Comparison of ENCODE assay signal across 11 cellular contexts in genomic region chr9:98992885-98993569, GRCh38. TPM values are rescaled to one million over a fixed set of nuclear protein-coding genes. Genes with fewer than 3 reads are reported as not detected.
DNase-seq lines count a peak whose midpoint lies in the region; ATAC-seq and TF ChIP-seq lines count a peak whose summit lies in the region.
"Had no signal": no experiment of that assay in that cellular context is flagged by ENCODE, and none has a peak within 500 bp of the region (broad histone marks: within the 10 kb centered on the region; RNA-seq: fewer than 3 reads in every experiment).

No MANE protein-coding gene starts in this region.

- H3K4me1 Mint-ChIP-seq in natural killer cell: peaks cover 1 to 12% of the 10 kb centered on the region in 2 donors

- H3K36me3 Mint-ChIP-seq in natural killer cell: no peaks in the 10 kb centered on the region

- H3K9me3 ChIP-seq in BLaER1 treated with 17β-estradiol and CSF1 and Interleukin-3, amounts not matched to agents 10 nM and 100 nM (replicated peaks in 1 of 11): peaks cover 0 to 25% (median 14%) of the 10 kb centered on the region in 11 experiments; a peak in 18 of 22 replicates
- H3K9me3 ChIP-seq in esophagus muscularis mucosa: no peaks in the 10 kb centered on the region
- H3K9me3 ChIP-seq in psoas muscle: no peaks in the 10 kb centered on the region
- H3K9me3 ChIP-seq: thoracic aorta had no signal

- H3K27ac Mint-ChIP-seq in natural killer cell: no peak overlapping the region

- H3K4me3 ChIP-seq in BLaER1 treated with 17β-estradiol and CSF1 and Interleukin-3, amounts not matched to agents 10 nM and 100 nM: peak overlapping the region in 3 of 10 experiments; percentile 6 to 25 (median 24); a peak in 3 of 20 replicates
- H3K4me3 ChIP-seq in esophagus muscularis mucosa (no peak overlapping the region), psoas muscle (no peak overlapping the region)
- H3K4me3 ChIP-seq: thoracic aorta had no signal

- no peaks in the 10 kb centered on the region for H3K36me3 ChIP-seq in BLaER1 treated with 17β-estradiol and CSF1 and Interleukin-3, amounts not matched to agents 10 nM and 100 nM
- H3K36me3 ChIP-seq in esophagus muscularis mucosa (peaks cover 0 to 50% (median 14%) of the 10 kb centered on the region in 4 donors), psoas muscle (ENCODE audit: insufficient read depth in 1 of 2, low read depth in 1 of 2) (no peaks in the 10 kb centered on the region)
- H3K36me3 ChIP-seq: thoracic aorta had no signal

- WGBS in esophagus muscularis mucosa: 76% methylated on average over 6 of the region's 6 CpGs
- 43 to 63% (median 49%) methylated on average over 6 of the region's 6 CpGs for WGBS in psoas muscle, 3 donors

- TF ChIP-seq POLR2A in esophagus muscularis mucosa (IDR thresholded peaks at IDR 0.05; ENCODE audit: low read depth): no peak

- intact Hi-C loops in esophagus muscularis mucosa (cut with DNase I) (no loop called here), natural killer cell (cut with micrococcal nuclease) (no loop called here), psoas muscle (cut with DNase I) (no loop called here)

- H4K20me1 ChIP-seq in BLaER1 treated with 17β-estradiol and CSF1 and Interleukin-3, amounts not matched to agents 10 nM and 100 nM: peaks cover 0 to 37% (median 6%) of the 10 kb centered on the region in 11 experiments; a peak in 9 of 22 replicates

- DNase-seq in esophagus muscularis mucosa (ENCODE audit: extremely low spot score) (no peak), natural killer cell (no peak), psoas muscle (no peak), NCI-H1417 (lab: John Stamatoyannopoulos, UW) (no peak)
- no peak for DNase-seq in stimulated activated CD4-positive, alpha-beta T cell treated with anti-CD3 and anti-CD28 coated beads, Interleukin-2, amount 100 ng/mL, for 24 hours
- DNase-seq: NCI-H2107 had no signal

- H3K4me1 ChIP-seq in BLaER1 treated with 17β-estradiol and CSF1 and Interleukin-3, amounts not matched to agents 10 nM and 100 nM: peaks cover 28 to 69% (median 58%) of the 10 kb centered on the region in 10 experiments
- H3K4me1 ChIP-seq in esophagus muscularis mucosa (peaks cover 66 to 79% (median 67%) of the 10 kb centered on the region in 4 donors), psoas muscle (no peaks in the 10 kb centered on the region)

- TF ChIP-seq CTCF in esophagus muscularis mucosa (IDR thresholded peaks at IDR 0.05): no peak
- no peak for TF ChIP-seq CTCF in natural killer cell (IDR thresholded peaks at IDR 0.05)
- TF ChIP-seq CTCF in psoas muscle (IDR thresholded peaks at IDR 0.05): no peak

- H3K27me3 ChIP-seq in BLaER1 treated with 17β-estradiol and CSF1 and Interleukin-3, amounts not matched to agents 10 nM and 100 nM: peaks cover 69 to 97% (median 90%) of the 10 kb centered on the region in 11 experiments
- no peaks in the 10 kb centered on the region for H3K27me3 ChIP-seq in esophagus muscularis mucosa
- H3K27me3 ChIP-seq in psoas muscle (ENCODE audit: insufficient read depth in 3 of 3, low read length in 2 of 3): no peaks in the 10 kb centered on the region

- TF ChIP-seq EP300 in esophagus muscularis mucosa (IDR thresholded peaks at IDR 0.05): no peak

- no peak overlapping the region for H3K4me3 Mint-ChIP-seq in natural killer cell
- H3K4me3 Mint-ChIP-seq: central memory CD8-positive, alpha-beta T cell had no signal

- H3K4me2 ChIP-seq in BLaER1 treated with 17β-estradiol and CSF1 and Interleukin-3, amounts not matched to agents 10 nM and 100 nM: peak overlapping the region; percentile 65 to 93 (median 83)

- H3K9me3 Mint-ChIP-seq in natural killer cell: no peaks in the 10 kb centered on the region
- H3K9me3 Mint-ChIP-seq: central memory CD8-positive, alpha-beta T cell had no signal

- H3K27me3 Mint-ChIP-seq in natural killer cell (ENCODE audit: low read depth in 2 of 2): peaks cover 2 to 6% of the 10 kb centered on the region in 2 donors

- peak overlapping the region in 6 of 11 experiments; percentile 17 to 65 (median 36); a peak in 8 of 22 replicates for H3K27ac ChIP-seq in BLaER1 treated with 17β-estradiol and CSF1 and Interleukin-3, amounts not matched to agents 10 nM and 100 nM
- peak overlapping the region; percentile 80 to 86 (median 80) for H3K27ac ChIP-seq in esophagus muscularis mucosa (replicated peaks in 1 of 4)
- no peak overlapping the region for H3K27ac ChIP-seq in psoas muscle
- H3K27ac ChIP-seq: thoracic aorta had no signal

- peak overlapping the region in 4 of 11 experiments; percentile 8 to 38 (median 12); a peak in 4 of 22 replicates for H3K9ac ChIP-seq in BLaER1 treated with 17β-estradiol and CSF1 and Interleukin-3, amounts not matched to agents 10 nM and 100 nM

- peak; percentile 37 for ATAC-seq in GM19025 (IDR thresholded peaks at IDR 0.05; ENCODE audit: low read depth, unreplicated experiment)
- ATAC-seq in HG02981 (IDR thresholded peaks at IDR 0.05; ENCODE audit: unreplicated experiment): peak; percentile 25
- no peak for ATAC-seq in natural killer cell
- ATAC-seq in psoas muscle: no peak

RNA-seq across cellular contexts. Expression of gene COL15A1, which starts 49.3 kb away (rescaled TPM):
- total RNA-seq in esophagus muscularis mucosa: 100 to 1,000 TPM; 134 to 256 (median 145) TPM
- under 1 TPM; 0.18 to 0.82 (median 0.19) TPM for total RNA-seq in natural killer cell
- total RNA-seq in psoas muscle: 10 to 100 TPM in 2 of 4 donors, 1 to 10 TPM in 2; 5.6 to 34.7 (median 14.3) TPM
- 1 to 10 TPM; 2.9 to 7.5 (median 3.7) TPM for polyA plus RNA-seq in psoas muscle

Comparison
In these comparisons a context has a peak if more than half of its experiments do, and no peak if none do; other contexts are left out.
1. ATAC-seq: peak in GM19025 (single experiment) and HG02981 (single experiment); none in natural killer cell (0 of 3) and psoas muscle (0 of 4).